Comparison of ENCODE assay signal across 23 cellular contexts in genomic region chr12:62998454-62998853, GRCh38.
DNase-seq lines count a peak whose midpoint lies in the region; ATAC-seq and TF ChIP-seq lines count a peak whose summit lies in the region.
"Had no signal": no experiment of that assay in that cellular context is flagged by ENCODE, and none has a peak within 500 bp of the region (broad histone marks: within the 10 kb centered on the region; RNA-seq: fewer than 3 reads in every experiment).

No MANE protein-coding gene starts in this region.

- TF ChIP-seq CTCF in Caco-2 (IDR thresholded peaks at IDR 0.05; ENCODE audit: insufficient read depth in 1 of 2, low read depth in 1 of 2, low read length in 1 of 2, severe bottlenecking in 1 of 2, unreplicated experiment in 1 of 2) (no peak), WERI-Rb-1 (IDR thresholded peaks at IDR 0.05; ENCODE audit: low read depth, low read length) (no peak)

- POLR2A ChIA-PET in Caco-2 (lab: Charles Lee) = interaction anchor here (1.5 kb wide), 1 partner anchor 9 kb away, joined by 3 read pairs; no protein-coding TSS in a partner anchor

- peaks cover 13% of the 10 kb centered on the region for H3K36me3 Mint-ChIP-seq in Caco-2 (ENCODE audit: insufficient read depth, unreplicated experiment)
- H3K36me3 Mint-ChIP-seq: CD14-positive monocyte; CD8-positive, alpha-beta memory T cell had no signal

- H3K27me3 ChIP-seq in Caco-2 (replicated peaks; ENCODE audit: control insufficient read depth, insufficient read depth, low read length) = no peaks in the 10 kb centered on the region
- no peaks in the 10 kb centered on the region for H3K27me3 ChIP-seq in WERI-Rb-1 (ENCODE audit: insufficient read depth, low read depth, severe bottlenecking)
- H3K27me3 ChIP-seq: BE2C; BLaER1 treated with 17β-estradiol and CSF1 and Interleukin-3, amounts not matched to agents 10 nM and 100 nM had no signal

- H3K4me3 ChIP-seq in Caco-2 (ENCODE audit: low read depth, low read length) = no peak overlapping the region
- no peak overlapping the region for H3K4me3 ChIP-seq in WERI-Rb-1 (ENCODE audit: low read depth, low read length)
- H3K4me3 ChIP-seq: A549; BLaER1 treated with 17β-estradiol and CSF1 and Interleukin-3, amounts not matched to agents 10 nM and 100 nM; HAP-1 had no signal

- CTCF ChIA-PET in Caco-2 (lab: Charles Lee) = interaction anchor here (0.5 kb wide), 1 partner anchor 1836 kb away, joined by 4 read pairs; no protein-coding TSS in a partner anchor

- H3K27me3 Mint-ChIP-seq in Caco-2 (ENCODE audit: insufficient read depth, unreplicated experiment) = no peaks in the 10 kb centered on the region

- H3K4me3 Mint-ChIP-seq in Caco-2 (ENCODE audit: unreplicated experiment) = peak overlapping the region; percentile 67
- H3K4me3 Mint-ChIP-seq: CD14-positive monocyte; CD4-positive, alpha-beta T cell; CD8-positive, alpha-beta memory T cell; HFFc6 had no signal

- H3K9me3 Mint-ChIP-seq in Caco-2 (ENCODE audit: unreplicated experiment) = no peaks in the 10 kb centered on the region
- H3K9me3 Mint-ChIP-seq: CD4-positive, alpha-beta T cell; HFFc6 had no signal

- peaks cover 30% of the 10 kb centered on the region for H3K4me1 Mint-ChIP-seq in Caco-2 (ENCODE audit: low read depth, unreplicated experiment)
- H3K4me1 Mint-ChIP-seq: CD14-positive monocyte; CD8-positive, alpha-beta memory T cell had no signal

- no peak for ATAC-seq in HG02973 (IDR thresholded peaks at IDR 0.05; ENCODE audit: unreplicated experiment)
- ATAC-seq: A549 had no signal

- DNase-seq in Caco-2 (peak; percentile 65 to 80), NCI-H226 (peak; percentile 16), left kidney (ENCODE audit: low read depth, low spot score) (peak; percentile 23), mucosa of gallbladder (ENCODE audit: low spot score) (peak; percentile 16), WERI-Rb-1 (no peak), putamen (ENCODE audit: low spot score) (no peak)
- no peak for DNase-seq in stimulated activated CD4-positive, alpha-beta T cell treated with anti-CD3 and anti-CD28 coated beads, Interleukin-4, amount 100 ng/mL, for 1 hour
- DNase-seq: 8988T; ACHN; AML-193; BE2C; Calu3; CD4-positive, alpha-beta T cell; CD8-positive, alpha-beta memory T cell; DMS53; DMS79 treated with DMSO at 0.1 percent for 48 hours; GOT3; HFFc6 had no signal

- no peak overlapping the region for H3K27ac ChIP-seq in WERI-Rb-1
- H3K27ac ChIP-seq: A549; BLaER1 treated with 17β-estradiol and CSF1 and Interleukin-3, amounts not matched to agents 10 nM and 100 nM had no signal

- intact Hi-C loops in Caco-2 (cut with micrococcal nuclease; ENCODE audit: unreplicated experiment) = loop anchor here (1.0 to 2.0 kb wide), 5 partner anchors 8 to 70 kb away; partner anchors contain the start of gene PPM1H

- no peaks in the 10 kb centered on the region for H3K36me3 ChIP-seq in Caco-2 (ENCODE audit: control insufficient read depth, insufficient read depth, low read length)
- no peaks in the 10 kb centered on the region for H3K36me3 ChIP-seq in WERI-Rb-1
- H3K36me3 ChIP-seq: BE2C; BLaER1 treated with 17β-estradiol and CSF1 and Interleukin-3, amounts not matched to agents 10 nM and 100 nM; HAP-1 had no signal

- no TSS peak for BruUV-seq in Caco-2 (replicated peaks; lab: Mats Ljungman, UMichigan)

- H3K4me1 ChIP-seq in Caco-2 = peaks cover 43% of the 10 kb centered on the region
- H3K4me1 ChIP-seq: A549; BE2C; BLaER1 treated with 17β-estradiol and CSF1 and Interleukin-3, amounts not matched to agents 10 nM and 100 nM; HAP-1 had no signal

- H3K9me3 ChIP-seq in Caco-2 (no peaks in the 10 kb centered on the region; the same call in 1 of the 2 replicates), WERI-Rb-1 (ENCODE audit: severe bottlenecking) (no peaks in the 10 kb centered on the region)
- H3K9me3 ChIP-seq: A549, BE2C, HAP-1 had no signal

- H3K27ac Mint-ChIP-seq in Caco-2 (ENCODE audit: unreplicated experiment) = peak overlapping the region; percentile 91
- H3K27ac Mint-ChIP-seq: CD14-positive monocyte; CD4-positive, alpha-beta T cell; HFFc6 had no signal

Comparison
In these comparisons a context has a peak if more than half of its experiments do, and no peak if none do; other contexts are left out.
1. DNase-seq: peak in Caco-2 (2 of 2), NCI-H226 (single experiment), left kidney (single experiment) and mucosa of gallbladder (single experiment); none in WERI-Rb-1 (single experiment), putamen (single experiment) and stimulated activated CD4-positive, alpha-beta T cell treated with anti-CD3 and anti-CD28 coated beads, Interleukin-4, amount 100 ng/mL, for 1 hour (single experiment).